Comparison of ENCODE assay signal across 17 cellular contexts in genomic region chr6:128124713-128125112, GRCh38.
DNase-seq lines count a peak whose midpoint lies in the region; ATAC-seq, FAIRE-seq and TF ChIP-seq lines count a peak whose summit lies in the region.
"Had no signal": no experiment of that assay in that cellular context is flagged by ENCODE, and none has a peak within 500 bp of the region (broad histone marks: within the 10 kb centered on the region; RNA-seq: fewer than 3 reads in every experiment).

No MANE protein-coding gene starts in this region.

- H3K4me1 ChIP-seq in fibroblast of lung (ENCODE audit: control insufficient read depth, extremely low read depth, insufficient read depth, low read length) (no peaks in the 10 kb centered on the region), A673 (ENCODE audit: insufficient read depth, low read length, poor library complexity, severe bottlenecking) (peaks cover 4% of the 10 kb centered on the region), kidney (ENCODE audit: control insufficient read depth in 1 of 2, insufficient read depth in 1 of 2, low read depth in 1 of 2, low read length in 2 of 2) (no peaks in the 10 kb centered on the region)
- H3K4me1 ChIP-seq: SJSA1, vagina had no signal

- no peak overlapping the region for H3K27ac Mint-ChIP-seq in activated CD4-positive, alpha-beta memory T cell treated with anti-CD3 and anti-CD28 coated beads for 36 hours
- H3K27ac Mint-ChIP-seq in activated CD4-positive, alpha-beta memory T cell treated with anti-CD3 and anti-CD28 coated beads, Interleukin-2, amount 10 ng/mL, durations not matched to agents 7 days and 5 days: no peak overlapping the region
- H3K27ac Mint-ChIP-seq: activated T-helper 2 cell treated with anti-CD3 and anti-CD28 coated beads, Interferon-gamma antibody, Interleukin-2, Interleukin-4, amounts not matched to agents 10 μg/mL and 5 μg/mL and 100 μg/mL, durations not matched to agents 14 hours and 24 hours and 36 hours had no signal

- H3K27me3 ChIP-seq in fibroblast of lung (ENCODE audit: control insufficient read depth, insufficient read depth, low read length) (no peaks in the 10 kb centered on the region), A673 (replicated peaks; ENCODE audit: insufficient read depth, low read depth, low read length, poor library complexity) (no peaks in the 10 kb centered on the region)
- H3K27me3 ChIP-seq: cardiac muscle cell, SJSA1, vagina had no signal

- H3K36me3 ChIP-seq in fibroblast of lung (ENCODE audit: control insufficient read depth, insufficient read depth, low read length) (no peaks in the 10 kb centered on the region), A673 (ENCODE audit: insufficient read depth, low read length, poor library complexity, severe bottlenecking) (no peaks in the 10 kb centered on the region), kidney (ENCODE audit: control insufficient read depth in 1 of 2, insufficient read depth in 2 of 2, low read length in 2 of 2) (no peaks in the 10 kb centered on the region)
- H3K36me3 ChIP-seq: cardiac muscle cell, SJSA1, vagina had no signal

- no peaks in the 10 kb centered on the region for H3K9me3 ChIP-seq in fibroblast of lung (ENCODE audit: control insufficient read depth, insufficient read depth, low read depth, low read length)
- no peaks in the 10 kb centered on the region for H3K9me3 ChIP-seq in A673 (ENCODE audit: low read depth, low read length, poor library complexity, severe bottlenecking)
- H3K9me3 ChIP-seq in kidney (ENCODE audit: control insufficient read depth in 1 of 2, low read length in 2 of 2): no peaks in the 10 kb centered on the region
- H3K9me3 ChIP-seq: SJSA1, vagina had no signal

- no peak for ATAC-seq in HG03378 (IDR thresholded peaks at IDR 0.05; ENCODE audit: unreplicated experiment)

- H3K4me1 Mint-ChIP-seq in activated CD4-positive, alpha-beta memory T cell treated with anti-CD3 and anti-CD28 coated beads for 36 hours (ENCODE audit: low read depth): peaks cover 5% of the 10 kb centered on the region
- H3K4me1 Mint-ChIP-seq in activated CD4-positive, alpha-beta memory T cell treated with anti-CD3 and anti-CD28 coated beads, Interleukin-2, amount 10 ng/mL, durations not matched to agents 7 days and 5 days: no peaks in the 10 kb centered on the region
- H3K4me1 Mint-ChIP-seq: H9 had no signal

- CTCF ChIA-PET in activated CD4-positive, alpha-beta memory T cell treated with anti-CD3 and anti-CD28 coated beads for 36 hours (lab: Charles Lee): interaction anchor here (0.6 kb wide), 1 partner anchor 272 kb away, joined by 3 read pairs; no protein-coding TSS in a partner anchor
- CTCF ChIA-PET in activated CD4-positive, alpha-beta memory T cell treated with anti-CD3 and anti-CD28 coated beads, Interleukin-2, amount 10 ng/mL, durations not matched to agents 7 days and 5 days (lab: Charles Lee): interaction anchor here (1.3 kb wide), 1 partner anchor 269 kb away, joined by 3 read pairs; no protein-coding TSS in a partner anchor
- CTCF ChIA-PET in A673 (lab: Charles Lee): no interaction called here

- no peaks in the 10 kb centered on the region for H3K9me3 Mint-ChIP-seq in activated CD4-positive, alpha-beta memory T cell treated with anti-CD3 and anti-CD28 coated beads for 36 hours
- no peaks in the 10 kb centered on the region for H3K9me3 Mint-ChIP-seq in activated CD4-positive, alpha-beta memory T cell treated with anti-CD3 and anti-CD28 coated beads, Interleukin-2, amount 10 ng/mL, durations not matched to agents 7 days and 5 days
- H3K9me3 Mint-ChIP-seq: activated T-helper 2 cell treated with anti-CD3 and anti-CD28 coated beads, Interferon-gamma antibody, Interleukin-2, Interleukin-4, amounts not matched to agents 10 μg/mL and 5 μg/mL and 100 μg/mL, durations not matched to agents 14 hours and 24 hours and 36 hours; H9 had no signal

- FAIRE-seq in kidney (lab: Jason Lieb, UNC): no peak

- DNase-seq in activated CD4-positive, alpha-beta memory T cell treated with anti-CD3 and anti-CD28 coated beads for 36 hours: peak; percentile 24
- DNase-seq in activated CD4-positive, alpha-beta memory T cell treated with anti-CD3 and anti-CD28 coated beads, Interleukin-2, amount 10 ng/mL, durations not matched to agents 7 days and 5 days: no peak
- DNase-seq in RKO (ENCODE audit: low spot score): peak; percentile 26
- DNase-seq in fibroblast of lung (ENCODE audit: low read depth in 2 of 2): peak; percentile 29 to 43
- DNase-seq in renal cortical epithelial cell (ENCODE audit: low read depth): peak; percentile 65
- DNase-seq in A673 (ENCODE audit: low spot score): no peak
- no peak for DNase-seq in kidney
- DNase-seq: activated CD4-positive, CD25-positive, alpha-beta regulatory T cell treated with anti-CD3 and anti-CD28 coated beads, Interleukin-2, amount 50 U/mL, for 72 hours; H9; NCI-H1417 treated with DMSO at 0.1 percent for 48 hours; NCI-H526 treated with DMSO at 0.1 percent for 48 hours had no signal

- H3K9ac ChIP-seq in fibroblast of lung (ENCODE audit: insufficient read depth, low read length): no peak overlapping the region
- H3K9ac ChIP-seq in kidney (ENCODE audit: low read length in 2 of 2): no peak overlapping the region

- TF ChIP-seq CTCF in fibroblast of lung (conservative IDR thresholded peaks at IDR 0.05 in 1 of 2, IDR thresholded peaks at IDR 0.05 in 1 of 2; ENCODE audit: low read depth in 1 of 2, low read length in 2 of 2) (no peak), A673 (conservative IDR thresholded peaks at IDR 0.05; ENCODE audit: low read depth, low read length) (no peak), kidney (IDR thresholded peaks at IDR 0.05; ENCODE audit: borderline replicate concordance, extremely low read depth, insufficient read depth) (no peak)

- POLR2A ChIA-PET in activated CD4-positive, alpha-beta memory T cell treated with anti-CD3 and anti-CD28 coated beads for 36 hours (lab: Charles Lee): interaction anchor here (1.2 kb wide), 1 partner anchor 146 kb away, joined by 4 read pairs; no protein-coding TSS in a partner anchor
- POLR2A ChIA-PET in activated CD4-positive, alpha-beta memory T cell treated with anti-CD3 and anti-CD28 coated beads, Interleukin-2, amount 10 ng/mL, durations not matched to agents 7 days and 5 days (lab: Charles Lee): no interaction called here
- POLR2A ChIA-PET in A673 (lab: Charles Lee; ENCODE audit: low non-redundant PET): no interaction called here

- H3K4me3 ChIP-seq in fibroblast of lung (replicated peaks in 1 of 4; ENCODE audit: control extremely low read depth in 1 of 4, insufficient read depth in 1 of 4, low read depth in 3 of 4, low read length in 4 of 4): no peak overlapping the region
- no peak overlapping the region for H3K4me3 ChIP-seq in A673 (ENCODE audit: low read depth, low read length, poor library complexity, severe bottlenecking)
- H3K4me3 ChIP-seq in kidney (ENCODE audit: low read length in 2 of 2): no peak overlapping the region
- H3K4me3 ChIP-seq: cardiac muscle cell, SJSA1, vagina had no signal

- no peaks in the 10 kb centered on the region for H3K79me2 ChIP-seq in fibroblast of lung (ENCODE audit: control insufficient read depth, insufficient read depth, low read length)

- no peaks in the 10 kb centered on the region for H3K36me3 Mint-ChIP-seq in activated CD4-positive, alpha-beta memory T cell treated with anti-CD3 and anti-CD28 coated beads for 36 hours
- H3K36me3 Mint-ChIP-seq in activated CD4-positive, alpha-beta memory T cell treated with anti-CD3 and anti-CD28 coated beads, Interleukin-2, amount 10 ng/mL, durations not matched to agents 7 days and 5 days (ENCODE audit: low read depth): no peaks in the 10 kb centered on the region

- H3K4me3 Mint-ChIP-seq in activated CD4-positive, alpha-beta memory T cell treated with anti-CD3 and anti-CD28 coated beads for 36 hours: no peak overlapping the region
- H3K4me3 Mint-ChIP-seq in activated CD4-positive, alpha-beta memory T cell treated with anti-CD3 and anti-CD28 coated beads, Interleukin-2, amount 10 ng/mL, durations not matched to agents 7 days and 5 days: no peak overlapping the region
- H3K4me3 Mint-ChIP-seq: H9 had no signal

- no peaks in the 10 kb centered on the region for H3K27me3 Mint-ChIP-seq in activated CD4-positive, alpha-beta memory T cell treated with anti-CD3 and anti-CD28 coated beads for 36 hours
- H3K27me3 Mint-ChIP-seq in activated CD4-positive, alpha-beta memory T cell treated with anti-CD3 and anti-CD28 coated beads, Interleukin-2, amount 10 ng/mL, durations not matched to agents 7 days and 5 days: no peaks in the 10 kb centered on the region

- no peak overlapping the region for H3K4me2 ChIP-seq in fibroblast of lung (ENCODE audit: extremely low read depth, insufficient read depth, low read length)

- H3K27ac ChIP-seq in fibroblast of lung (ENCODE audit: insufficient read depth, low read length) (no peak overlapping the region), A673 (ENCODE audit: low read depth, low read length, poor library complexity, severe bottlenecking) (no peak overlapping the region), kidney (ENCODE audit: low read depth in 2 of 2, low read length in 2 of 2) (no peak overlapping the region)
- H3K27ac ChIP-seq: cardiac muscle cell, epithelial cell of prostate, SJSA1, vagina had no signal

- no TSS peak for BruUV-seq in A673 (replicated peaks; lab: Mats Ljungman, UMichigan)

- intact Hi-C loops in activated CD4-positive, alpha-beta memory T cell treated with anti-CD3 and anti-CD28 coated beads for 36 hours (cut with micrococcal nuclease): loop anchor here (10.0 kb wide), 1 partner anchor 270 kb away; no protein-coding TSS in a partner anchor
- intact Hi-C loops in A673 (cut with micrococcal nuclease; ENCODE audit: unreplicated experiment) (no loop called here), kidney (cut with DNase I) (no loop called here)

- no peak overlapping the region for H2AFZ ChIP-seq in fibroblast of lung (ENCODE audit: low read length)

- H4K20me1 ChIP-seq in fibroblast of lung (ENCODE audit: control insufficient read depth, extremely low read depth, insufficient read depth, low read length): no peaks in the 10 kb centered on the region

Comparison
In these comparisons a context has a peak if more than half of its experiments do, and no peak if none do; other contexts are left out.
1. DNase-seq: peak in activated CD4-positive, alpha-beta memory T cell treated with anti-CD3 and anti-CD28 coated beads for 36 hours (single experiment), RKO (single experiment), fibroblast of lung (2 of 2) and renal cortical epithelial cell (single experiment); none in activated CD4-positive, alpha-beta memory T cell treated with anti-CD3 and anti-CD28 coated beads, Interleukin-2, amount 10 ng/mL, durations not matched to agents 7 days and 5 days (single experiment), A673 (single experiment) and kidney (single experiment).